8 cellular contexts compared by ENCODE assay signal in the genomic region with DNA sequence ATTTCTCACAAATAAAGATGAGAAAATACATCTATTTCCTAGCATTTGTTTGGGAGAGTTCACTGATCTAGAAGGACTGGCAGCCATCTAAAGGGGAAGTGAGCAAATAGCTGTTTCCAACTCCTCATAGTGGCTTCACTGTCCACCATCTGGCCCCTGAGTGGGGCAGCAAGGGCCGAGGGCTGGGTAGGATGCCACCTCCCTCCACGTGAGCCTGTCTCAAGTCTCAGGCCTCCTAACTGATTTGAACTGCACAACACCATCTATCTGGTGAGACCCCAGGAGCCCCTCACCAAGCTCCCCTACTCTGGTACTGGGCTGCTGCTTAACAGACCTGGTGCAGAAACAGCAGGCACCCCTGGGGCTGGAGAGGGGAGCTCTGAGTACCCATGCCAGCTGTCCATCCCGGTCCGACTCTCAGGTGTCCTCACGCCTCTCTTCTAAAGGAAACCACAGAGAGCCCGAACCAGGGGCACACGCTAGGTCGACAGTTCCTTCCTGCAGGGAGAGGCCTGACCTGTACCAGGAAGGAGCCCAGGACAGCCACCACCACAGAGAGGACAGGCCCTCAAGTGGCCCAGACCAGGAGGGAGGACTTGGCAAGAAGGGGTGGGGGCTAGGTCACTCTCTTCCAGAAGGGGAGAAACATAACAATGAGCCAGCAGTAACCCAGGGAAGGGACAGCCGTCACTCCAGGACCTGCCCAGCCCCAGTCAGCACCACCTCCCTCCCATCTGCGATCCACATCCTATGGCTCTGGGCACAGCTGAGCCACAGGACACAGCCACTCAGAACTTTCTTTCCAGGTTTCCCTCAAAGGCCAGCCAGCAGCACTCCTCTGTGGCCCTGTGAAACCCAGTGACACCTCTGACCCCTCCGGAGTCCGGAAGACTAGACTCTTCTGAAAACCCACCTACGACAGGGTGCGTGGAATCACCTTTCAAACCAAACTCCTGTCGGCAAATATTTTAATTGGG. TPM values are rescaled to one million over a fixed set of nuclear protein-coding genes. Genes with fewer than 3 reads are reported as not detected.
A peak's percentile ranks its signal among the peaks of the same experiment; 100 is the strongest.
DNase-seq lines count a peak whose midpoint lies in the region; ATAC-seq and TF ChIP-seq lines count a peak whose summit lies in the region.

No MANE protein-coding gene starts in this region.

- H2AFZ ChIP-seq in Loucy (ENCODE audit: low read length), result no peak overlapping the region

- no peaks in the 10 kb centered on the region for H3K9me2 ChIP-seq in Loucy (replicated peaks; ENCODE audit: low read depth, low read length)

- H3K27me3 Mint-ChIP-seq in CD4-positive, alpha-beta T cell, result no peaks in the 10 kb centered on the region
- no peaks in the 10 kb centered on the region for H3K27me3 Mint-ChIP-seq in brain
- no peaks in the 10 kb centered on the region for H3K27me3 Mint-ChIP-seq in nephron (ENCODE audit: low read depth)

- no peak for DNase-seq in CD4-positive, alpha-beta T cell
- DNase-seq in NCI-H2171 (lab: John Stamatoyannopoulos, UW) (no peak), NCI-H1436 (lab: John Stamatoyannopoulos, UW) (no peak)
- no peak for DNase-seq in activated CD4-positive, alpha-beta T cell treated with anti-CD3 and anti-CD28 coated beads for 48 hours

- H3K9me3 Mint-ChIP-seq in CD4-positive, alpha-beta T cell, result no peaks in the 10 kb centered on the region
- H3K9me3 Mint-ChIP-seq in brain, result no peaks in the 10 kb centered on the region
- H3K9me3 Mint-ChIP-seq in nephron, result no peaks in the 10 kb centered on the region

- peak overlapping the region; percentile 47 for H3K9ac ChIP-seq in Loucy (ENCODE audit: low read depth, low read length, poor library complexity, severe bottlenecking)

- peaks cover 38% of the 10 kb centered on the region for H4K20me1 ChIP-seq in Loucy (ENCODE audit: insufficient read depth, low read length, poor library complexity, severe bottlenecking)

- H3K4me1 ChIP-seq in Loucy (ENCODE audit: insufficient read depth, low read length, poor library complexity, severe bottlenecking), result peaks cover 74% of the 10 kb centered on the region

- CTCF ChIA-PET in CD4-positive, alpha-beta T cell (lab: Charles Lee), result interaction anchor here (0.5 to 1.6 kb wide), 7 partner anchors 9 to 451 kb away, joined by 3 to 6 read pairs (median 4); no protein-coding TSS in a partner anchor

- peak overlapping the region; percentile 81 for H3K4me3 Mint-ChIP-seq in CD4-positive, alpha-beta T cell
- H3K4me3 Mint-ChIP-seq in brain (peak overlapping the region; percentile 69 to 81 (median 79)), nephron (peak overlapping the region in 2 of 3 experiments; percentile 23 to 29)

- H3K36me3 Mint-ChIP-seq in CD4-positive, alpha-beta T cell (ENCODE audit: low read depth), result peaks cover 2% of the 10 kb centered on the region
- H3K36me3 Mint-ChIP-seq in brain (no peaks in the 10 kb centered on the region), nephron (ENCODE audit: low read depth) (no peaks in the 10 kb centered on the region)

- peak overlapping the region; percentile 66 for H3K4me3 ChIP-seq in Loucy (ENCODE audit: low read length, poor library complexity, severe bottlenecking)

- H3K27me3 ChIP-seq in CD4-positive, alpha-beta T cell (ENCODE audit: control insufficient read depth, insufficient read depth, low read length), result no peaks in the 10 kb centered on the region
- H3K27me3 ChIP-seq in Loucy (ENCODE audit: insufficient read depth, low read length, poor library complexity, severe bottlenecking), result no peaks in the 10 kb centered on the region

- H3F3A ChIP-seq in Loucy (ENCODE audit: low read depth), result no peaks in the 10 kb centered on the region

- intact Hi-C loops in CD4-positive, alpha-beta T cell (cut with DNase I, micrococcal nuclease), result loop anchor here (1.0 kb wide), 4 partner anchors 9 to 43 kb away; a partner anchor contains a TSS

- H3K4me1 Mint-ChIP-seq in CD4-positive, alpha-beta T cell (ENCODE audit: low read depth), result peaks cover 81% of the 10 kb centered on the region
- H3K4me1 Mint-ChIP-seq in brain (peaks cover 88% of the 10 kb centered on the region), nephron (peaks cover 57% of the 10 kb centered on the region)

- ATAC-seq in CD4-positive, alpha-beta T cell (ENCODE audit: poor library complexity), result no peak
- no peak for ATAC-seq in activated CD4-positive, CD25-positive, alpha-beta regulatory T cell treated with anti-CD3 and anti-CD28 coated beads, Interleukin-2, amount 50 U/mL, for 24 hours

- no peak for TF ChIP-seq CTCF in CD4-positive, alpha-beta T cell (IDR thresholded peaks at IDR 0.05)
- TF ChIP-seq CTCF in Loucy (conservative IDR thresholded peaks at IDR 0.05; ENCODE audit: low read length) (no peak), brain (conservative IDR thresholded peaks at IDR 0.05) (no peak), nephron (IDR thresholded peaks at IDR 0.05; ENCODE audit: unreplicated experiment in 3 of 3) (no peak)

- POLR2A ChIA-PET in CD4-positive, alpha-beta T cell (lab: Charles Lee), result interaction anchor here (0.6 to 3.1 kb wide), 17 partner anchors 9 to 1205 kb away, joined by 3 to 32 read pairs (median 5); a partner anchor contains a TSS

- H3K27ac ChIP-seq in CD4-positive, alpha-beta T cell (ENCODE audit: low read depth, low read length), result peak overlapping the region; percentile 77

- H3K9me3 ChIP-seq in CD4-positive, alpha-beta T cell (ENCODE audit: control insufficient read depth, low read length), result no peaks in the 10 kb centered on the region
- H3K9me3 ChIP-seq in Loucy (ENCODE audit: insufficient read depth, low read depth, low read length), result no peaks in the 10 kb centered on the region

- peak overlapping the region; percentile 98 for H3K27ac Mint-ChIP-seq in CD4-positive, alpha-beta T cell
- H3K27ac Mint-ChIP-seq in brain (peak overlapping the region; percentile 88 to 97 (median 94)), nephron (peak overlapping the region; percentile 60 to 80 (median 74))

- H3K36me3 ChIP-seq in Loucy (ENCODE audit: insufficient read depth, low read length), result no peaks in the 10 kb centered on the region

- peak overlapping the region; percentile 73 for H3K4me2 ChIP-seq in Loucy (ENCODE audit: low read depth, low read length, poor library complexity, severe bottlenecking)

- peaks cover 99% of the 10 kb centered on the region for H3K79me2 ChIP-seq in Loucy (ENCODE audit: insufficient read depth, low read length)

RNA-seq across cellular contexts. Expression of a gene that starts 12.9 kb away (rescaled TPM):
- 10 to 100 TPM; 72.3 to 76.3 TPM for total RNA-seq in CD4-positive, alpha-beta T cell
- 25.9 TPM for polyA plus RNA-seq in brain (ENCODE audit: insufficient read depth, low read depth, low replicate concordance)

RNA-seq across cellular contexts. Expression of a gene that starts 42.9 kb away (rescaled TPM):
- 10 to 100 TPM; 47.1 to 48.2 TPM for total RNA-seq in CD4-positive, alpha-beta T cell
- 32.9 TPM for polyA plus RNA-seq in brain (ENCODE audit: insufficient read depth, low read depth, low replicate concordance)

RNA-seq across cellular contexts. Expression of a gene that starts 42.9 kb away (rescaled TPM):
- total RNA-seq in CD4-positive, alpha-beta T cell, result 10 to 100 TPM; 50.4 to 52.4 TPM
- polyA plus RNA-seq in brain (ENCODE audit: insufficient read depth, low read depth, low replicate concordance), result 5.6 TPM

Comparison
In these comparisons a context has a peak if more than half of its experiments do, and no peak if none do; other contexts are left out.
1. H3K4me3 Mint-ChIP-seq: peak in every context shown above with its lines; median percentile 81 in CD4-positive, alpha-beta T cell; 79 in brain; 26 in nephron.